26 cellular contexts compared by ENCODE assay signal in the genomic region with DNA sequence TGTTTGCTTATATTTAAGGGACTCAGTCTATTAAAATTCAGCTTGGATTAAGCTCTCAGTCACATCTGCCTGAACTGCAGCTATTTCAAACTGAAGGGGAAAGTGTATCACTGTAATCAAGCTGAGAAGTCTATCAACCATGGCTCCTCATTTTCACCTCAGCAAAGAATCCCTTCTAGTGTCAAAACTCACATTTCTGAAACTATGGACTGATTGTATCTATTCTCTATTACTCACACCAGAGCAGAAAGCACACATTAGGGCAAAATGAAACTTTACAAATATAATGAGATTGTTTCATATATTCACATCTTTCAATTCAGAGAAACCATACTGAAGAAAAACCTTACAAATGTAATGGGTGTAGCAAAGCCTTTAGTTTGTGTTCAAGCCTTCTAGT. TPM values are rescaled to one million over a fixed set of nuclear protein-coding genes. Genes with fewer than 3 reads are reported as not detected.
A peak's percentile ranks its signal among the peaks of the same experiment; 100 is the strongest.
DNase-seq lines count a peak whose midpoint lies in the region; ATAC-seq and TF ChIP-seq lines count a peak whose summit lies in the region.
"Had no signal": no experiment of that assay in that cellular context is flagged by ENCODE, and none has a peak within 500 bp of the region (broad histone marks: within the 10 kb centered on the region; RNA-seq: fewer than 3 reads in every experiment).

No MANE protein-coding gene starts in this region.

- peak overlapping the region; percentile 35; the same call in 1 of the 2 replicates for H2AFZ ChIP-seq in Loucy (ENCODE audit: low read length)
- H2AFZ ChIP-seq: PC-9 had no signal

- H3K27me3 ChIP-seq in CD4-positive, CD25-positive, alpha-beta regulatory T cell (ENCODE audit: control insufficient read depth, insufficient read depth, low read length), result no peaks in the 10 kb centered on the region
- H3K27me3 ChIP-seq in Loucy (ENCODE audit: insufficient read depth, low read length, poor library complexity, severe bottlenecking), result no peaks in the 10 kb centered on the region
- H3K27me3 ChIP-seq: BLaER1 treated with 17β-estradiol and CSF1 and Interleukin-3, amounts not matched to agents 10 nM and 100 nM; SJCRH30 had no signal

- no peak overlapping the region for H3K4me3 ChIP-seq in CD4-positive, CD25-positive, alpha-beta regulatory T cell (ENCODE audit: low read depth, low read length)
- no peak overlapping the region for H3K4me3 ChIP-seq in Loucy (ENCODE audit: low read length, poor library complexity, severe bottlenecking)
- H3K4me3 ChIP-seq: PC-9, SJCRH30 had no signal

- no peaks in the 10 kb centered on the region for H3K27me3 Mint-ChIP-seq in activated T-cell treated with anti-CD3 and anti-CD28 coated beads, Interleukin-2, amount 50 U/mL, for 24 hours
- H3K27me3 Mint-ChIP-seq in CD4-positive, CD25-positive, alpha-beta regulatory T cell, result peaks cover 5% of the 10 kb centered on the region
- H3K27me3 Mint-ChIP-seq in activated T-helper 2 cell treated with anti-CD3 and anti-CD28 coated beads, Interferon-gamma antibody, Interleukin-2, Interleukin-4, amounts not matched to agents 10 μg/mL and 5 μg/mL and 100 μg/mL, durations not matched to agents 14 hours and 24 hours and 36 hours (ENCODE audit: low read depth), result no peaks in the 10 kb centered on the region

- no peaks in the 10 kb centered on the region for H3F3A ChIP-seq in Loucy (ENCODE audit: low read depth)

- H3K9me3 Mint-ChIP-seq in activated T-cell treated with anti-CD3 and anti-CD28 coated beads, Interleukin-2, amount 50 U/mL, for 24 hours, result peaks cover 3% of the 10 kb centered on the region
- peaks cover 0 to 9% (median 4%) of the 10 kb centered on the region in 7 donors for H3K9me3 Mint-ChIP-seq in CD4-positive, CD25-positive, alpha-beta regulatory T cell
- peaks cover 27% of the 10 kb centered on the region for H3K9me3 Mint-ChIP-seq in activated T-helper 2 cell treated with anti-CD3 and anti-CD28 coated beads, Interferon-gamma antibody, Interleukin-2, Interleukin-4, amounts not matched to agents 10 μg/mL and 5 μg/mL and 100 μg/mL, durations not matched to agents 14 hours and 24 hours and 36 hours

- peaks cover 20% of the 10 kb centered on the region for H3K4me1 Mint-ChIP-seq in activated T-cell treated with anti-CD3 and anti-CD28 coated beads, Interleukin-2, amount 50 U/mL, for 24 hours (ENCODE audit: low read depth)
- H3K4me1 Mint-ChIP-seq in CD4-positive, CD25-positive, alpha-beta regulatory T cell, result peaks cover 10 to 18% (median 14%) of the 10 kb centered on the region in 4 donors
- H3K4me1 Mint-ChIP-seq in activated T-helper 2 cell treated with anti-CD3 and anti-CD28 coated beads, Interferon-gamma antibody, Interleukin-2, Interleukin-4, amounts not matched to agents 10 μg/mL and 5 μg/mL and 100 μg/mL, durations not matched to agents 14 hours and 24 hours and 36 hours (ENCODE audit: low read depth), result peaks cover 31% of the 10 kb centered on the region

- no peak overlapping the region for H3K4me3 Mint-ChIP-seq in activated T-cell treated with anti-CD3 and anti-CD28 coated beads, Interleukin-2, amount 50 U/mL, for 24 hours
- no peak overlapping the region for H3K4me3 Mint-ChIP-seq in CD4-positive, CD25-positive, alpha-beta regulatory T cell
- peak overlapping the region; percentile 43 for H3K4me3 Mint-ChIP-seq in activated T-helper 2 cell treated with anti-CD3 and anti-CD28 coated beads, Interferon-gamma antibody, Interleukin-2, Interleukin-4, amounts not matched to agents 10 μg/mL and 5 μg/mL and 100 μg/mL, durations not matched to agents 14 hours and 24 hours and 36 hours (ENCODE audit: low read depth)
- H3K4me3 Mint-ChIP-seq: CD8-positive, alpha-beta T cell had no signal

- no peaks in the 10 kb centered on the region for H4K20me1 ChIP-seq in Loucy (ENCODE audit: insufficient read depth, low read length, poor library complexity, severe bottlenecking)
- H4K20me1 ChIP-seq: BLaER1 treated with 17β-estradiol and CSF1 and Interleukin-3, amounts not matched to agents 10 nM and 100 nM had no signal

- ATAC-seq in CD4-positive, CD25-positive, alpha-beta regulatory T cell (ENCODE audit: low read depth in 2 of 2), result no peak
- ATAC-seq: CD8-positive, alpha-beta T cell; Right ventricle myocardium inferior had no signal

- in situ Hi-C loops in KBM-7 (cut with MboI; ENCODE audit: low pct_unique_long_range_greater_than_20kb, low sequenced_read_pairs), result no loop called here

- DNase-seq in activated T-cell treated with anti-CD3 and anti-CD28 coated beads, Interleukin-2, amount 50 U/mL, for 24 hours, result no peak
- DNase-seq in activated T-cell treated with anti-CD3 and anti-CD28 coated beads for 4 hours, result no peak
- DNase-seq in CD4-positive, CD25-positive, alpha-beta regulatory T cell, result peak in 1 of 3 donors; percentile 13
- DNase-seq in activated T-helper 2 cell treated with anti-CD3 and anti-CD28 coated beads, Interferon-gamma antibody, Interleukin-2, Interleukin-4, amounts not matched to agents 10 μg/mL and 5 μg/mL and 100 μg/mL, durations not matched to agents 14 hours and 24 hours and 36 hours (ENCODE audit: low spot score), result no peak
- no peak for DNase-seq in NCI-H1930 (lab: John Stamatoyannopoulos, UW)
- no peak for DNase-seq in KBM-7
- DNase-seq: AML-193; CD8-positive, alpha-beta T cell; DMS 273 treated with DMSO at 0.1 percent for 48 hours; DMS79; GF-D8; HCEC 1CT; KG1; MM.1S; NCI-H2029 treated with DMSO at 0.1 percent for 48 hours; NCI-H2227 treated with DMSO at 0.1 percent for 48 hours; NCI-H526 treated with DMSO at 0.1 percent for 48 hours; PC-9; SJCRH30 had no signal

- H3K79me2 ChIP-seq in Loucy (ENCODE audit: insufficient read depth, low read length), result no peaks in the 10 kb centered on the region

- H3K9me2 ChIP-seq in Loucy (replicated peaks; ENCODE audit: low read depth, low read length), result no peaks in the 10 kb centered on the region

- intact Hi-C loops in activated T-helper 2 cell treated with anti-CD3 and anti-CD28 coated beads, Interferon-gamma antibody, Interleukin-2, Interleukin-4, amounts not matched to agents 10 μg/mL and 5 μg/mL and 100 μg/mL, durations not matched to agents 14 hours and 24 hours and 36 hours (cut with micrococcal nuclease), result loop anchor here (5.0 kb wide), 2 partner anchors 69 to 81 kb away; no protein-coding TSS in a partner anchor

- no peaks in the 10 kb centered on the region for H3K36me3 Mint-ChIP-seq in activated T-cell treated with anti-CD3 and anti-CD28 coated beads, Interleukin-2, amount 50 U/mL, for 24 hours (ENCODE audit: low read depth)
- no peaks in the 10 kb centered on the region for H3K36me3 Mint-ChIP-seq in CD4-positive, CD25-positive, alpha-beta regulatory T cell
- H3K36me3 Mint-ChIP-seq in activated T-helper 2 cell treated with anti-CD3 and anti-CD28 coated beads, Interferon-gamma antibody, Interleukin-2, Interleukin-4, amounts not matched to agents 10 μg/mL and 5 μg/mL and 100 μg/mL, durations not matched to agents 14 hours and 24 hours and 36 hours (ENCODE audit: low read depth), result peaks cover 24% of the 10 kb centered on the region

- H3K36me3 ChIP-seq in CD4-positive, CD25-positive, alpha-beta regulatory T cell (ENCODE audit: control insufficient read depth, insufficient read depth, low read length), result no peaks in the 10 kb centered on the region
- no peaks in the 10 kb centered on the region for H3K36me3 ChIP-seq in Loucy (ENCODE audit: insufficient read depth, low read length)
- H3K36me3 ChIP-seq: BLaER1 treated with 17β-estradiol and CSF1 and Interleukin-3, amounts not matched to agents 10 nM and 100 nM; SJCRH30 had no signal

- no peak for TF ChIP-seq CTCF in Loucy (conservative IDR thresholded peaks at IDR 0.05; ENCODE audit: low read length)

- peaks cover 5% of the 10 kb centered on the region for H3K4me1 ChIP-seq in CD4-positive, CD25-positive, alpha-beta regulatory T cell (ENCODE audit: control insufficient read depth, insufficient read depth, low read length, poor library complexity, severe bottlenecking)
- H3K4me1 ChIP-seq in Loucy (ENCODE audit: insufficient read depth, low read length, poor library complexity, severe bottlenecking), result peaks cover 6% of the 10 kb centered on the region
- H3K4me1 ChIP-seq: SJCRH30 had no signal

- no peak overlapping the region for H3K4me2 ChIP-seq in Loucy (ENCODE audit: low read depth, low read length, poor library complexity, severe bottlenecking)
- H3K4me2 ChIP-seq: PC-9 had no signal

- peak overlapping the region; percentile 34 for H3K27ac Mint-ChIP-seq in activated T-cell treated with anti-CD3 and anti-CD28 coated beads, Interleukin-2, amount 50 U/mL, for 24 hours
- peak overlapping the region; percentile 14 to 61 (median 26) for H3K27ac Mint-ChIP-seq in CD4-positive, CD25-positive, alpha-beta regulatory T cell
- peak overlapping the region; percentile 85 for H3K27ac Mint-ChIP-seq in activated T-helper 2 cell treated with anti-CD3 and anti-CD28 coated beads, Interferon-gamma antibody, Interleukin-2, Interleukin-4, amounts not matched to agents 10 μg/mL and 5 μg/mL and 100 μg/mL, durations not matched to agents 14 hours and 24 hours and 36 hours
- H3K27ac Mint-ChIP-seq: CD8-positive, alpha-beta T cell had no signal

- no peaks in the 10 kb centered on the region for H3K9me3 ChIP-seq in CD4-positive, CD25-positive, alpha-beta regulatory T cell (ENCODE audit: control insufficient read depth in 2 of 2, low read length in 2 of 2)
- H3K9me3 ChIP-seq in Loucy (ENCODE audit: insufficient read depth, low read depth, low read length), result no peaks in the 10 kb centered on the region

- H3K27ac ChIP-seq in CD4-positive, CD25-positive, alpha-beta regulatory T cell (ENCODE audit: insufficient read depth, low read length, poor library complexity, severe bottlenecking), result no peak overlapping the region
- H3K27ac ChIP-seq: PC-9, SJCRH30 had no signal

- H3K9ac ChIP-seq in Loucy (ENCODE audit: low read depth, low read length, poor library complexity, severe bottlenecking), result no peak overlapping the region

RNA-seq across cellular contexts. Expression of a gene that starts 14.6 kb away (rescaled TPM):
- total RNA-seq in CD4-positive, CD25-positive, alpha-beta regulatory T cell, result not detected
- not detected for polyA plus RNA-seq in CD4-positive, CD25-positive, alpha-beta regulatory T cell
- total RNA-seq in activated T-helper 2 cell treated with anti-CD3 and anti-CD28 coated beads, Interferon-gamma antibody, Interleukin-2, Interleukin-4, amounts not matched to agents 10 μg/mL and 5 μg/mL and 100 μg/mL, durations not matched to agents 14 hours and 24 hours and 36 hours, result not detected in 2 replicates
- total RNA-seq: CD8-positive, alpha-beta T cell; H1; NCI-H460; PC-9; Right ventricle myocardium inferior; RPMI7951; SJCRH30 had no signal
- polyA plus RNA-seq: AG04450, H1 had no signal

Comparison
In these comparisons a context has a peak if more than half of its experiments do, and no peak if none do; other contexts are left out.
1. H3K27ac Mint-ChIP-seq: peak in every context shown above with its lines; median percentile 85 in activated T-helper 2 cell treated with anti-CD3 and anti-CD28 coated beads, Interferon-gamma antibody, Interleukin-2, Interleukin-4, amounts not matched to agents 10 μg/mL and 5 μg/mL and 100 μg/mL, durations not matched to agents 14 hours and 24 hours and 36 hours; 34 in activated T-cell treated with anti-CD3 and anti-CD28 coated beads, Interleukin-2, amount 50 U/mL, for 24 hours; 26 in CD4-positive, CD25-positive, alpha-beta regulatory T cell.